Comparison of ENCODE assay signal across 1 cellular context in the genomic region with DNA sequence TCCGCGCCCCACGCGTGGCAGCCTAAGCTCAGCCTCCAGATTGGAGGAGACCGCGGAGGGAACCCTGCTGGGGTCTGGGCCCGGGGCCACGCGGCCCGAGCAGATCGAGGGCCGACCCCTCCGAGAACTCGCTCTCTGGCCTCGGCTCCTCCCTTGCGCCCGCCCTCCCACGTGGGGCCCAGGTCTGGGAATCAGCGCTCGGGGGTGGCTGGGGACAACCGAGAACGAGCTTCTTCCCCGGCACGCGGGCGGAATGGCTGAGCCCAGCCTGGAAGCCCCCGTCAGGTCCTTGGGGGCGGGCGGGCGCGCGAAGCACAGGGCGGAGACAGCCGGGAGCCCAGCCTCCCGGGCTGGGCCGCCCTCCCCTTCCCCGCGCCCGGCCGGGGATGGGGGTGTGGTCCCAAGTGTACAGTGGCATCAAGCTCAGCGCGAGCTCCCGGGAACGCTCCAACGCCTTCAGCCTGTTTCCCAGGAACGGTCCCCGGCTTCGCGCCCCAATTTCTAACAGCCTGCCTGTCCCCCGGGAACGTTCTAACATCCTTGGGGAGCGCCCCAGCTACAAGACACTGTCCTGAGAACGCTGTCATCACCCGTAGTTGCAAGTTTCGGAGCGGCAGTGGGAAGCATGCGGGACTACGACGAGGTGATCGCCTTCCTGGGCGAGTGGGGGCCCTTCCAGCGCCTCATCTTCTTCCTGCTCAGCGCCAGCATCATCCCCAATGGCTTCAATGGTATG.
TF ChIP-seq lines count a peak whose summit lies in the region.

A gene (plus strand): TSS at position 403 of the 736 bp plus-strand sequence. CDS start 223 bp downstream, at position 626.

TF ChIP-seq in HEK293, 187 proteins besides CTCF, POLR2A, EP300 and RAD21 (continued from another document and continues in another):
- TF ChIP-seq ZNF202 (tag by site-specific recombination; IDR thresholded peaks at IDR 0.05; ENCODE audit: borderline replicate concordance) (no peak), IKZF3 (tag by site-specific recombination; IDR thresholded peaks at IDR 0.05) (peak; percentile 85), ZBTB1 (tag by site-specific recombination; IDR thresholded peaks at IDR 0.05) (no peak), ZNF391 (tag by site-specific recombination; IDR thresholded peaks at IDR 0.05; ENCODE audit: borderline replicate concordance, low read depth) (no peak), ZNF169 (tag by site-specific recombination; IDR thresholded peaks at IDR 0.05) (no peak), RBAK (tag by site-specific recombination; IDR thresholded peaks at IDR 0.05) (no peak), ZNF776 (tag by site-specific recombination; IDR thresholded peaks at IDR 0.05; ENCODE audit: borderline replicate concordance) (no peak), ZNF792 (tag by site-specific recombination; IDR thresholded peaks at IDR 0.05) (no peak), ZNF2 (tag by site-specific recombination; IDR thresholded peaks at IDR 0.05) (peak; percentile 7; the same call in 1 of the 2 replicates), SALL2 (tag by site-specific recombination; IDR thresholded peaks at IDR 0.05; ENCODE audit: borderline replicate concordance) (no peak), KLF10 (tag by site-specific recombination; IDR thresholded peaks at IDR 0.05) (peak; percentile 83), ZNF837 (tag by site-specific recombination; IDR thresholded peaks at IDR 0.05) (no peak), KLF7 (tag by site-specific recombination; IDR thresholded peaks at IDR 0.05; ENCODE audit: borderline replicate concordance) (peak; percentile 31; the same call in 1 of the 2 replicates), ZNF621 (tag by site-specific recombination; IDR thresholded peaks at IDR 0.05) (no peak), ZNF114 (tag by site-specific recombination; IDR thresholded peaks at IDR 0.05) (no peak), ZNF544 (tag by site-specific recombination; IDR thresholded peaks at IDR 0.05) (no peak), ZNF843 (tag by site-specific recombination; IDR thresholded peaks at IDR 0.05) (0 out of 2 replicates have a peak, but pooled peaks have one; percentile 8), HOXD13 (CRISPR knock-in tag; IDR thresholded peaks at IDR 0.05; ENCODE audit: borderline replicate concordance) (no peak), ZNF140 (tag by site-specific recombination; IDR thresholded peaks at IDR 0.05) (0 out of 2 replicates have a peak, but pooled peaks have one; percentile 16), ZNF341 (tag by site-specific recombination; IDR thresholded peaks at IDR 0.05; ENCODE audit: low read depth) (peak; percentile 6; the same call in 1 of the 2 replicates), ZNF324 (tag by site-specific recombination; IDR thresholded peaks at IDR 0.05) (no peak; the same call in 1 of the 2 replicates), ZXDB (tag by site-specific recombination; IDR thresholded peaks at IDR 0.05) (0 out of 2 replicates have a peak, but pooled peaks have one; percentile 2), SP7 (tag by site-specific recombination; IDR thresholded peaks at IDR 0.05) (peak; percentile 12; the same call in 1 of the 2 replicates), ZNF16 (tag by site-specific recombination; IDR thresholded peaks at IDR 0.05; ENCODE audit: low read depth) (no peak), ZNF24 (tag by site-specific recombination; IDR thresholded peaks at IDR 0.05) (no peak), ZNF248 (tag by site-specific recombination; IDR thresholded peaks at IDR 0.05) (no peak), ZNF623 (tag by site-specific recombination; IDR thresholded peaks at IDR 0.05) (no peak), ZNF701 (tag by site-specific recombination; IDR thresholded peaks at IDR 0.05) (no peak), ZNF777 (tag by site-specific recombination; IDR thresholded peaks at IDR 0.05; ENCODE audit: borderline replicate concordance) (no peak), ZNF292 (tag by site-specific recombination; IDR thresholded peaks at IDR 0.05; ENCODE audit: borderline replicate concordance, low read depth) (no peak), ZBTB17 (tag by site-specific recombination; IDR thresholded peaks at IDR 0.05) (peak; percentile 88), ZBTB20 (tag by site-specific recombination; IDR thresholded peaks at IDR 0.05) (peak; percentile 95), ZNF76 (tag by site-specific recombination; IDR thresholded peaks at IDR 0.05; ENCODE audit: borderline replicate concordance, low read depth) (0 out of 2 replicates have a peak, but pooled peaks have one; percentile 65), ZSCAN16 (tag by site-specific recombination; IDR thresholded peaks at IDR 0.05) (0 out of 2 replicates have a peak, but pooled peaks have one; percentile 38)
- TF ChIP-seq, protein P1, sequence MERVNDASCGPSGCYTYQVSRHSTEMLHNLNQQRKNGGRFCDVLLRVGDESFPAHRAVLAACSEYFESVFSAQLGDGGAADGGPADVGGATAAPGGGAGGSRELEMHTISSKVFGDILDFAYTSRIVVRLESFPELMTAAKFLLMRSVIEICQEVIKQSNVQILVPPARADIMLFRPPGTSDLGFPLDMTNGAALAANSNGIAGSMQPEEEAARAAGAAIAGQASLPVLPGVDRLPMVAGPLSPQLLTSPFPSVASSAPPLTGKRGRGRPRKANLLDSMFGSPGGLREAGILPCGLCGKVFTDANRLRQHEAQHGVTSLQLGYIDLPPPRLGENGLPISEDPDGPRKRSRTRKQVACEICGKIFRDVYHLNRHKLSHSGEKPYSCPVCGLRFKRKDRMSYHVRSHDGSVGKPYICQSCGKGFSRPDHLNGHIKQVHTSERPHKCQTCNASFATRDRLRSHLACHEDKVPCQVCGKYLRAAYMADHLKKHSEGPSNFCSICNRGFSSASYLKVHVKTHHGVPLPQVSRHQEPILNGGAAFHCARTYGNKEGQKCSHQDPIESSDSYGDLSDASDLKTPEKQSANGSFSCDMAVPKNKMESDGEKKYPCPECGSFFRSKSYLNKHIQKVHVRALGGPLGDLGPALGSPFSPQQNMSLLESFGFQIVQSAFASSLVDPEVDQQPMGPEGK (tag by site-specific recombination; IDR thresholded peaks at IDR 0.05): peak; percentile 90
- TF ChIP-seq, protein P2, sequence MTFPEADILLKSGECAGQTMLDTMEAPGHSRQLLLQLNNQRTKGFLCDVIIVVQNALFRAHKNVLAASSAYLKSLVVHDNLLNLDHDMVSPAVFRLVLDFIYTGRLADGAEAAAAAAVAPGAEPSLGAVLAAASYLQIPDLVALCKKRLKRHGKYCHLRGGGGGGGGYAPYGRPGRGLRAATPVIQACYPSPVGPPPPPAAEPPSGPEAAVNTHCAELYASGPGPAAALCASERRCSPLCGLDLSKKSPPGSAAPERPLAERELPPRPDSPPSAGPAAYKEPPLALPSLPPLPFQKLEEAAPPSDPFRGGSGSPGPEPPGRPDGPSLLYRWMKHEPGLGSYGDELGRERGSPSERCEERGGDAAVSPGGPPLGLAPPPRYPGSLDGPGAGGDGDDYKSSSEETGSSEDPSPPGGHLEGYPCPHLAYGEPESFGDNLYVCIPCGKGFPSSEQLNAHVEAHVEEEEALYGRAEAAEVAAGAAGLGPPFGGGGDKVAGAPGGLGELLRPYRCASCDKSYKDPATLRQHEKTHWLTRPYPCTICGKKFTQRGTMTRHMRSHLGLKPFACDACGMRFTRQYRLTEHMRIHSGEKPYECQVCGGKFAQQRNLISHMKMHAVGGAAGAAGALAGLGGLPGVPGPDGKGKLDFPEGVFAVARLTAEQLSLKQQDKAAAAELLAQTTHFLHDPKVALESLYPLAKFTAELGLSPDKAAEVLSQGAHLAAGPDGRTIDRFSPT (tag by site-specific recombination; IDR thresholded peaks at IDR 0.05): no peak
- TF ChIP-seq, protein P3, sequence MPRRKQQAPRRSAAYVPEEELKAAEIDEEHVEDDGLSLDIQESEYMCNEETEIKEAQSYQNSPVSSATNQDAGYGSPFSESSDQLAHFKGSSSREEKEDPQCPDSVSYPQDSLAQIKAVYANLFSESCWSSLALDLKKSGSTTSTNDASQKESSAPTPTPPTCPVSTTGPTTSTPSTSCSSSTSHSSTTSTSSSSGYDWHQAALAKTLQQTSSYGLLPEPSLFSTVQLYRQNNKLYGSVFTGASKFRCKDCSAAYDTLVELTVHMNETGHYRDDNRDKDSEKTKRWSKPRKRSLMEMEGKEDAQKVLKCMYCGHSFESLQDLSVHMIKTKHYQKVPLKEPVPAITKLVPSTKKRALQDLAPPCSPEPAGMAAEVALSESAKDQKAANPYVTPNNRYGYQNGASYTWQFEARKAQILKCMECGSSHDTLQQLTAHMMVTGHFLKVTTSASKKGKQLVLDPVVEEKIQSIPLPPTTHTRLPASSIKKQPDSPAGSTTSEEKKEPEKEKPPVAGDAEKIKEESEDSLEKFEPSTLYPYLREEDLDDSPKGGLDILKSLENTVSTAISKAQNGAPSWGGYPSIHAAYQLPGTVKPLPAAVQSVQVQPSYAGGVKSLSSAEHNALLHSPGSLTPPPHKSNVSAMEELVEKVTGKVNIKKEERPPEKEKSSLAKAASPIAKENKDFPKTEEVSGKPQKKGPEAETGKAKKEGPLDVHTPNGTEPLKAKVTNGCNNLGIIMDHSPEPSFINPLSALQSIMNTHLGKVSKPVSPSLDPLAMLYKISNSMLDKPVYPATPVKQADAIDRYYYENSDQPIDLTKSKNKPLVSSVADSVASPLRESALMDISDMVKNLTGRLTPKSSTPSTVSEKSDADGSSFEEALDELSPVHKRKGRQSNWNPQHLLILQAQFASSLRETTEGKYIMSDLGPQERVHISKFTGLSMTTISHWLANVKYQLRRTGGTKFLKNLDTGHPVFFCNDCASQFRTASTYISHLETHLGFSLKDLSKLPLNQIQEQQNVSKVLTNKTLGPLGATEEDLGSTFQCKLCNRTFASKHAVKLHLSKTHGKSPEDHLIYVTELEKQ (tag by site-specific recombination; IDR thresholded peaks at IDR 0.05; ENCODE audit: borderline replicate concordance): no peak
- TF ChIP-seq, protein P4, sequence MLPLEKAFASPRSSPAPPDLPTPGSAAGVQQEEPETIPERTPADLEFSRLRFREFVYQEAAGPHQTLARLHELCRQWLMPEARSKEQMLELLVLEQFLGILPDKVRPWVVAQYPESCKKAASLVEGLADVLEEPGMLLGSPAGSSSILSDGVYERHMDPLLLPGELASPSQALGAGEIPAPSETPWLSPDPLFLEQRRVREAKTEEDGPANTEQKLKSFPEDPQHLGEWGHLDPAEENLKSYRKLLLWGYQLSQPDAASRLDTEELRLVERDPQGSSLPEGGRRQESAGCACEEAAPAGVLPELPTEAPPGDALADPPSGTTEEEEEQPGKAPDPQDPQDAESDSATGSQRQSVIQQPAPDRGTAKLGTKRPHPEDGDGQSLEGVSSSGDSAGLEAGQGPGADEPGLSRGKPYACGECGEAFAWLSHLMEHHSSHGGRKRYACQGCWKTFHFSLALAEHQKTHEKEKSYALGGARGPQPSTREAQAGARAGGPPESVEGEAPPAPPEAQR (tag by site-specific recombination; IDR thresholded peaks at IDR 0.05): no peak
- TF ChIP-seq, protein P5, sequence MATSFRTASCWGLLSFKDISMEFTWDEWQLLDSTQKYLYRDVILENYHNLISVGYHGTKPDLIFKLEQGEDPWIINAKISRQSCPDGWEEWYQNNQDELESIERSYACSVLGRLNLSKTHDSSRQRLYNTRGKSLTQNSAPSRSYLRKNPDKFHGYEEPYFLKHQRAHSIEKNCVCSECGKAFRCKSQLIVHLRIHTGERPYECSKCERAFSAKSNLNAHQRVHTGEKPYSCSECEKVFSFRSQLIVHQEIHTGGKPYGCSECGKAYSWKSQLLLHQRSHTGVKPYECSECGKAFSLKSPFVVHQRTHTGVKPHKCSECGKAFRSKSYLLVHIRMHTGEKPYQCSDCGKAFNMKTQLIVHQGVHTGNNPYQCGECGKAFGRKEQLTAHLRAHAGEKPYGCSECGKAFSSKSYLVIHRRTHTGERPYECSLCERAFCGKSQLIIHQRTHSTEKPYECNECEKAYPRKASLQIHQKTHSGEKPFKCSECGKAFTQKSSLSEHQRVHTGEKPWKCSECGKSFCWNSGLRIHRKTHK (tag by site-specific recombination; IDR thresholded peaks at IDR 0.05): no peak
- TF ChIP-seq, protein P6, sequence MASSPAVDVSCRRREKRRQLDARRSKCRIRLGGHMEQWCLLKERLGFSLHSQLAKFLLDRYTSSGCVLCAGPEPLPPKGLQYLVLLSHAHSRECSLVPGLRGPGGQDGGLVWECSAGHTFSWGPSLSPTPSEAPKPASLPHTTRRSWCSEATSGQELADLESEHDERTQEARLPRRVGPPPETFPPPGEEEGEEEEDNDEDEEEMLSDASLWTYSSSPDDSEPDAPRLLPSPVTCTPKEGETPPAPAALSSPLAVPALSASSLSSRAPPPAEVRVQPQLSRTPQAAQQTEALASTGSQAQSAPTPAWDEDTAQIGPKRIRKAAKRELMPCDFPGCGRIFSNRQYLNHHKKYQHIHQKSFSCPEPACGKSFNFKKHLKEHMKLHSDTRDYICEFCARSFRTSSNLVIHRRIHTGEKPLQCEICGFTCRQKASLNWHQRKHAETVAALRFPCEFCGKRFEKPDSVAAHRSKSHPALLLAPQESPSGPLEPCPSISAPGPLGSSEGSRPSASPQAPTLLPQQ (tag by site-specific recombination; IDR thresholded peaks at IDR 0.05): peak; percentile 94; the same call in 1 of the 2 replicates
- TF ChIP-seq, protein P7, sequence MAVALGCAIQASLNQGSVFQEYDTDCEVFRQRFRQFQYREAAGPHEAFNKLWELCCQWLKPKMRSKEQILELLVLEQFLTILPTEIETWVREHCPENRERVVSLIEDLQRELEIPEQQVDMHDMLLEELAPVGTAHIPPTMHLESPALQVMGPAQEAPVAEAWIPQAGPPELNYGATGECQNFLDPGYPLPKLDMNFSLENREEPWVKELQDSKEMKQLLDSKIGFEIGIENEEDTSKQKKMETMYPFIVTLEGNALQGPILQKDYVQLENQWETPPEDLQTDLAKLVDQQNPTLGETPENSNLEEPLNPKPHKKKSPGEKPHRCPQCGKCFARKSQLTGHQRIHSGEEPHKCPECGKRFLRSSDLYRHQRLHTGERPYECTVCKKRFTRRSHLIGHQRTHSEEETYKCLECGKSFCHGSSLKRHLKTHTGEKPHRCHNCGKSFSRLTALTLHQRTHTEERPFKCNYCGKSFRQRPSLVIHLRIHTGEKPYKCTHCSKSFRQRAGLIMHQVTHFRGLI (tag by site-specific recombination; IDR thresholded peaks at IDR 0.05): peak; percentile 88
- TF ChIP-seq, protein P8, sequence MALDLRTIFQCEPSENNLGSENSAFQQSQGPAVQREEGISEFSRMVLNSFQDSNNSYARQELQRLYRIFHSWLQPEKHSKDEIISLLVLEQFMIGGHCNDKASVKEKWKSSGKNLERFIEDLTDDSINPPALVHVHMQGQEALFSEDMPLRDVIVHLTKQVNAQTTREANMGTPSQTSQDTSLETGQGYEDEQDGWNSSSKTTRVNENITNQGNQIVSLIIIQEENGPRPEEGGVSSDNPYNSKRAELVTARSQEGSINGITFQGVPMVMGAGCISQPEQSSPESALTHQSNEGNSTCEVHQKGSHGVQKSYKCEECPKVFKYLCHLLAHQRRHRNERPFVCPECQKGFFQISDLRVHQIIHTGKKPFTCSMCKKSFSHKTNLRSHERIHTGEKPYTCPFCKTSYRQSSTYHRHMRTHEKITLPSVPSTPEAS (tag by site-specific recombination; IDR thresholded peaks at IDR 0.05): no peak; the same call in 1 of the 2 replicates
- TF ChIP-seq, protein P9, sequence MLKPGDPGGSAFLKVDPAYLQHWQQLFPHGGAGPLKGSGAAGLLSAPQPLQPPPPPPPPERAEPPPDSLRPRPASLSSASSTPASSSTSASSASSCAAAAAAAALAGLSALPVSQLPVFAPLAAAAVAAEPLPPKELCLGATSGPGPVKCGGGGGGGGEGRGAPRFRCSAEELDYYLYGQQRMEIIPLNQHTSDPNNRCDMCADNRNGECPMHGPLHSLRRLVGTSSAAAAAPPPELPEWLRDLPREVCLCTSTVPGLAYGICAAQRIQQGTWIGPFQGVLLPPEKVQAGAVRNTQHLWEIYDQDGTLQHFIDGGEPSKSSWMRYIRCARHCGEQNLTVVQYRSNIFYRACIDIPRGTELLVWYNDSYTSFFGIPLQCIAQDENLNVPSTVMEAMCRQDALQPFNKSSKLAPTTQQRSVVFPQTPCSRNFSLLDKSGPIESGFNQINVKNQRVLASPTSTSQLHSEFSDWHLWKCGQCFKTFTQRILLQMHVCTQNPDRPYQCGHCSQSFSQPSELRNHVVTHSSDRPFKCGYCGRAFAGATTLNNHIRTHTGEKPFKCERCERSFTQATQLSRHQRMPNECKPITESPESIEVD (tag by site-specific recombination; IDR thresholded peaks at IDR 0.05): no peak
